ENCODE assay signal across 1 cellular context in genomic region chr7:83468251-83468739, GRCh38.
A peak's percentile ranks its signal among the peaks of the same experiment; 100 is the strongest.
TF ChIP-seq lines count a peak whose summit lies in the region.

No MANE protein-coding gene starts in this region.

TF ChIP-seq in WTC11, 78 proteins besides CTCF, POLR2A, EP300 and RAD21 (continued from another document):
- TF ChIP-seq, protein P1, sequence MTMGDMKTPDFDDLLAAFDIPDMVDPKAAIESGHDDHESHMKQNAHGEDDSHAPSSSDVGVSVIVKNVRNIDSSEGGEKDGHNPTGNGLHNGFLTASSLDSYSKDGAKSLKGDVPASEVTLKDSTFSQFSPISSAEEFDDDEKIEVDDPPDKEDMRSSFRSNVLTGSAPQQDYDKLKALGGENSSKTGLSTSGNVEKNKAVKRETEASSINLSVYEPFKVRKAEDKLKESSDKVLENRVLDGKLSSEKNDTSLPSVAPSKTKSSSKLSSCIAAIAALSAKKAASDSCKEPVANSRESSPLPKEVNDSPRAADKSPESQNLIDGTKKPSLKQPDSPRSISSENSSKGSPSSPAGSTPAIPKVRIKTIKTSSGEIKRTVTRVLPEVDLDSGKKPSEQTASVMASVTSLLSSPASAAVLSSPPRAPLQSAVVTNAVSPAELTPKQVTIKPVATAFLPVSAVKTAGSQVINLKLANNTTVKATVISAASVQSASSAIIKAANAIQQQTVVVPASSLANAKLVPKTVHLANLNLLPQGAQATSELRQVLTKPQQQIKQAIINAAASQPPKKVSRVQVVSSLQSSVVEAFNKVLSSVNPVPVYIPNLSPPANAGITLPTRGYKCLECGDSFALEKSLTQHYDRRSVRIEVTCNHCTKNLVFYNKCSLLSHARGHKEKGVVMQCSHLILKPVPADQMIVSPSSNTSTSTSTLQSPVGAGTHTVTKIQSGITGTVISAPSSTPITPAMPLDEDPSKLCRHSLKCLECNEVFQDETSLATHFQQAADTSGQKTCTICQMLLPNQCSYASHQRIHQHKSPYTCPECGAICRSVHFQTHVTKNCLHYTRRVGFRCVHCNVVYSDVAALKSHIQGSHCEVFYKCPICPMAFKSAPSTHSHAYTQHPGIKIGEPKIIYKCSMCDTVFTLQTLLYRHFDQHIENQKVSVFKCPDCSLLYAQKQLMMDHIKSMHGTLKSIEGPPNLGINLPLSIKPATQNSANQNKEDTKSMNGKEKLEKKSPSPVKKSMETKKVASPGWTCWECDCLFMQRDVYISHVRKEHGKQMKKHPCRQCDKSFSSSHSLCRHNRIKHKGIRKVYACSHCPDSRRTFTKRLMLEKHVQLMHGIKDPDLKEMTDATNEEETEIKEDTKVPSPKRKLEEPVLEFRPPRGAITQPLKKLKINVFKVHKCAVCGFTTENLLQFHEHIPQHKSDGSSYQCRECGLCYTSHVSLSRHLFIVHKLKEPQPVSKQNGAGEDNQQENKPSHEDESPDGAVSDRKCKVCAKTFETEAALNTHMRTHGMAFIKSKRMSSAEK (CRISPR knock-in tag; IDR thresholded peaks at IDR 0.05; ENCODE audit: borderline replicate concordance): peak; percentile 47; the same call in 1 of the 2 replicates
- peak; percentile 93 for TF ChIP-seq ZNF416 (CRISPR knock-in tag; IDR thresholded peaks at IDR 0.05)
- TF ChIP-seq, protein P2, sequence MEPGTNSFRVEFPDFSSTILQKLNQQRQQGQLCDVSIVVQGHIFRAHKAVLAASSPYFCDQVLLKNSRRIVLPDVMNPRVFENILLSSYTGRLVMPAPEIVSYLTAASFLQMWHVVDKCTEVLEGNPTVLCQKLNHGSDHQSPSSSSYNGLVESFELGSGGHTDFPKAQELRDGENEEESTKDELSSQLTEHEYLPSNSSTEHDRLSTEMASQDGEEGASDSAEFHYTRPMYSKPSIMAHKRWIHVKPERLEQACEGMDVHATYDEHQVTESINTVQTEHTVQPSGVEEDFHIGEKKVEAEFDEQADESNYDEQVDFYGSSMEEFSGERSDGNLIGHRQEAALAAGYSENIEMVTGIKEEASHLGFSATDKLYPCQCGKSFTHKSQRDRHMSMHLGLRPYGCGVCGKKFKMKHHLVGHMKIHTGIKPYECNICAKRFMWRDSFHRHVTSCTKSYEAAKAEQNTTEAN (CRISPR knock-in tag; IDR thresholded peaks at IDR 0.05): no peak
- no peak for TF ChIP-seq ETV6 (CRISPR knock-in tag; IDR thresholded peaks at IDR 0.05)
- peak; percentile 96; the same call in 1 of the 2 replicates for TF ChIP-seq TEAD1 (CRISPR knock-in tag; IDR thresholded peaks at IDR 0.05)
- peak; percentile 38; the same call in 1 of the 2 replicates for TF ChIP-seq ERG (CRISPR knock-in tag; IDR thresholded peaks at IDR 0.05)
- peak; percentile 64; the same call in 1 of the 2 replicates for TF ChIP-seq ZBTB21 (CRISPR knock-in tag; IDR thresholded peaks at IDR 0.05; ENCODE audit: borderline replicate concordance)
- peak; percentile 76; the same call in 1 of the 2 replicates for TF ChIP-seq NFATC4 (CRISPR knock-in tag; IDR thresholded peaks at IDR 0.05)
- no peak for TF ChIP-seq FOXK1 (CRISPR knock-in tag; IDR thresholded peaks at IDR 0.05)
- no peak for TF ChIP-seq ZNF263 (CRISPR knock-in tag; IDR thresholded peaks at IDR 0.05; ENCODE audit: low read depth)
- TF ChIP-seq CBFB (CRISPR knock-in tag; IDR thresholded peaks at IDR 0.05; ENCODE audit: low read depth): no peak
- TF ChIP-seq USF1 (CRISPR knock-in tag; IDR thresholded peaks at IDR 0.05): no peak
- TF ChIP-seq KAT7 (CRISPR knock-in tag; IDR thresholded peaks at IDR 0.05; ENCODE audit: borderline replicate concordance): no peak
- no peak for TF ChIP-seq TCF7 (CRISPR knock-in tag; IDR thresholded peaks at IDR 0.05; ENCODE audit: low read depth)
- no peak for TF ChIP-seq IRF1 (CRISPR knock-in tag; IDR thresholded peaks at IDR 0.05)
- TF ChIP-seq ZMAT4 (CRISPR knock-in tag; IDR thresholded peaks at IDR 0.05): peak; percentile 32; the same call in 1 of the 2 replicates
- no peak for TF ChIP-seq E2F1 (CRISPR knock-in tag; IDR thresholded peaks at IDR 0.05)
